In the genomic region with DNA sequence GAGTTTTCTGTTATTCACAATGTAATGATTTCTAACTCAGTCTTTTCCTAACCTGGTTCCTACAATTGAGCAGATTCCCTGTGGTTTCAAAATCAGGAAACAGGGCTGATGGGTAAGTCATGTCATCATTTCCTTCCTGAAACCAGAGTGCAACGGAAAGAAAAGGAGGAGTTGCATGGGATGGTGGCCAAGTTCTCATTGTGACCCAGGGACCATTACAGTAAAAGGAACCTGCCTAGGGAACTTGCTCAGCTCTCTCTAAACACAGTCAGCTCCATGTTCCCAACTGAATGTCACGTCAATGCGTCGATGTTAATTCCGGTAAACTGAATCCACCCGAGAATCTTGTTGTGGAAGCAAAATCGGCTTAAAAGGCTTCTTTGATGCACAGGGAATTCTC, we compare ENCODE assay signal across 9 cellular contexts. TPM values are rescaled to one million over a fixed set of nuclear protein-coding genes. Genes with fewer than 3 reads are reported as not detected.
A peak's percentile ranks its signal among the peaks of the same experiment; 100 is the strongest.
DNase-seq lines count a peak whose midpoint lies in the region; ATAC-seq, FAIRE-seq and TF ChIP-seq lines count a peak whose summit lies in the region.
"Had no signal": no experiment of that assay in that cellular context is flagged by ENCODE, and none has a peak within 500 bp of the region (broad histone marks: within the 10 kb centered on the region; RNA-seq: fewer than 3 reads in every experiment).

No MANE protein-coding gene starts in this region.

- H3K4me1 ChIP-seq in esophagus squamous epithelium (peaks cover 0 to 28% (median 10%) of the 10 kb centered on the region in 3 donors), ovary (ENCODE audit: insufficient read depth) (no peaks in the 10 kb centered on the region), kidney (ENCODE audit: control insufficient read depth in 1 of 2, insufficient read depth in 1 of 2, low read depth in 1 of 2, low read length in 2 of 2) (no peaks in the 10 kb centered on the region)

- TF ChIP-seq POLR2A in esophagus squamous epithelium (IDR thresholded peaks at IDR 0.05): peak in 1 of 4 donors; percentile 20
- TF ChIP-seq POLR2A in ovary (IDR thresholded peaks at IDR 0.05): no peak

- TF ChIP-seq EP300 in ovary (IDR thresholded peaks at IDR 0.05): peak; percentile 12

- H3K36me3 ChIP-seq in esophagus squamous epithelium (no peaks in the 10 kb centered on the region), ovary (no peaks in the 10 kb centered on the region), kidney (ENCODE audit: control insufficient read depth in 1 of 2, insufficient read depth in 2 of 2, low read length in 2 of 2) (no peaks in the 10 kb centered on the region)

- H3K27me3 ChIP-seq in esophagus squamous epithelium (peaks cover 0 to 16% (median 0%) of the 10 kb centered on the region in 4 donors), ovary (no peaks in the 10 kb centered on the region)

- H3K27ac ChIP-seq in esophagus squamous epithelium (peak overlapping the region in 3 of 4 donors; percentile 63 to 87 (median 81)), ovary (no peak overlapping the region), kidney (ENCODE audit: low read depth in 2 of 2, low read length in 2 of 2) (no peak overlapping the region)

- H3K9me3 ChIP-seq in esophagus squamous epithelium (no peaks in the 10 kb centered on the region), ovary (no peaks in the 10 kb centered on the region), kidney (ENCODE audit: control insufficient read depth in 1 of 2, low read length in 2 of 2) (no peaks in the 10 kb centered on the region)

- ATAC-seq in GM21360 (IDR thresholded peaks at IDR 0.05; ENCODE audit: unreplicated experiment) (no peak), HG03095 (IDR thresholded peaks at IDR 0.05; ENCODE audit: unreplicated experiment) (no peak)

- no peak for FAIRE-seq in kidney (lab: Jason Lieb, UNC)

- DNase-seq in C1 segment of cervical spinal cord (lab: John Stamatoyannopoulos, UW): peak in 9 of 14 donors; percentile 8 to 39 (median 18)
- peak; percentile 49 to 59 for DNase-seq in NOMO-1 (lab: John Stamatoyannopoulos, UW; ENCODE audit: unreplicated experiment in 2 of 2)
- DNase-seq in esophagus squamous epithelium (lab: John Stamatoyannopoulos, UW): no peak
- peak in 1 of 5 donors; percentile 48 for DNase-seq in ovary
- DNase-seq in kidney: no peak
- DNase-seq in NCI-H526 (lab: John Stamatoyannopoulos, UW): no peak
- DNase-seq: SIG-M5 had no signal

- TF ChIP-seq CTCF in esophagus squamous epithelium (IDR thresholded peaks at IDR 0.05): no peak
- TF ChIP-seq CTCF in ovary (IDR thresholded peaks at IDR 0.05): no peak
- no peak for TF ChIP-seq CTCF in kidney (IDR thresholded peaks at IDR 0.05; ENCODE audit: borderline replicate concordance, extremely low read depth, insufficient read depth)

- H3K4me3 ChIP-seq in esophagus squamous epithelium: peak overlapping the region in 3 of 4 donors; percentile 14 to 44 (median 22)
- H3K4me3 ChIP-seq in ovary: no peak overlapping the region
- peak overlapping the region in 1 of 2 donors; percentile 32 for H3K4me3 ChIP-seq in kidney (ENCODE audit: low read length in 2 of 2)

- intact Hi-C loops in esophagus squamous epithelium (cut with DNase I) (no loop called here), ovary (cut with DNase I) (loop anchor here in 2 of 4 donors (5.0 to 10.0 kb wide), 2 partner anchors 295 to 388 kb away; no protein-coding TSS in a partner anchor), kidney (cut with DNase I) (no loop called here)

- H3K9ac ChIP-seq in kidney (ENCODE audit: low read length in 2 of 2): no peak overlapping the region

- WGBS in esophagus squamous epithelium, 2 donors: 56 to 57% methylated on average over 7 of the region's 7 CpGs
- 74 to 83% (median 79%) methylated on average over 7 of the region's 7 CpGs for WGBS in ovary, 3 donors

RNA-seq across cellular contexts. Expression of a gene that starts 51.2 kb away (rescaled TPM):
- total RNA-seq in esophagus squamous epithelium (1 to 10 TPM in 1 of 4 donors, under 1 TPM in 2, not detected in 1; 0.04 to 3.8 (median 0.57) TPM), ovary (10 to 100 TPM in 1 of 7 donors, 1 to 10 TPM in 5, under 1 TPM in 1; 0.36 to 17.6 (median 1.9) TPM), kidney (7.5 TPM)
- polyA plus RNA-seq in ovary (10 to 100 TPM in 1 of 2 donors, 1 to 10 TPM in 1; 1.0 to 19.8 TPM), kidney (ENCODE audit: insufficient read depth, low read depth, low replicate concordance) (4.8 TPM)

Comparison
In these comparisons a context has a peak if more than half of its experiments do, and no peak if none do; other contexts are left out.
1. DNase-seq: peak in C1 segment of cervical spinal cord (9 of 14) and NOMO-1 (2 of 2); none in esophagus squamous epithelium (single experiment), kidney (single experiment) and NCI-H526 (0 of 2).
2. H3K27ac ChIP-seq: peak in esophagus squamous epithelium (3 of 4); none in ovary (0 of 2) and kidney (0 of 2).